In the genomic region with DNA sequence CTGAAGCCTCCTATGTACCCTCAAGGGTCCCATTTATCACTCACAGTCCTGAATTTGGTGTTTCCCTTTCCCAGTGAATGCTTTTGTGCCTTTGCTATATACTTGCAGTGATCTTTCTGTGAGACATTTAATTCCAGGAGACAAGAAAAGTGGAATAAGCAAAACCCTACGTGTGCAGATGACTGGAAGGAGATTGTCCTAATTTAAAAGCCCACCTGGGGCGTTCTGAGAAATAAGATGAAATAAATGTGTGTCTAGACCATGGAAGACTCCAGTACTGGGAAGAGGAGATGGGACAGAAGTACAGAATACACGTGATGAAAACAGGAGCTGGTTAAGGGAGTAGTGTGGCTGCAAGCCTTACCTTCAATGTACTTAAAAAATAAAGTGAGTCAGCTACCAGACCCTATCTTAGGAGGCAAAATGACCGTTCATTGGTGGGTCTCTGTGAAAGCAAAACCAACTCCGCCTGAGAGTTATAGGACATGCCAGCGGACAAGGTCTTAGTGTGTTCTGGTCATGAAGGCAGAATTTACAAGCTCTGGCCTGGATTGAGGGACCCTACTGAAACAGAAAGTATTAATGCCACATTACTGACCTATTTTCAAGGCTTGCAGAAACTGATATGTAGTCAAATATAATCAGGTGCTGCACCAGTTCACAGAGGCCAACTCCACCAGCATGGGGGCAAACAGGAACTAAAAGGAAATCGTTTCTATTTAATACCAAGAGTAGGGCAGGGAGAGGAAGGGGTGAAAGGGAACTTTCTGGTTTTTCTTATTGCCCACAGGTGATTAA, we compare ENCODE assay signal across 17 cellular contexts. TPM values are rescaled to one million over a fixed set of nuclear protein-coding genes. Genes with fewer than 3 reads are reported as not detected.
DNase-seq lines count a peak whose midpoint lies in the region; ATAC-seq and TF ChIP-seq lines count a peak whose summit lies in the region.
"Had no signal": no experiment of that assay in that cellular context is flagged by ENCODE, and none has a peak within 500 bp of the region (broad histone marks: within the 10 kb centered on the region; RNA-seq: fewer than 3 reads in every experiment).

No MANE protein-coding gene starts in this region.

- 88 to 96% methylated on average over 7 of the region's 7 CpGs for WGBS in endodermal cell (ENCODE audit: insufficient coverage in 1 of 2, insufficient read length in 1 of 2), 2 experiments

- ATAC-seq in GM19025 (IDR thresholded peaks at IDR 0.05; ENCODE audit: low read depth, unreplicated experiment) (peak; percentile 66), HG03442 (IDR thresholded peaks at IDR 0.05; ENCODE audit: unreplicated experiment) (peak; percentile 40), HG03565 (IDR thresholded peaks at IDR 0.05; ENCODE audit: unreplicated experiment) (no peak), HG03045 (IDR thresholded peaks at IDR 0.05; ENCODE audit: unreplicated experiment) (no peak)
- ATAC-seq: esophagus mucosa had no signal

- no peaks in the 10 kb centered on the region for H3K27me3 ChIP-seq in endodermal cell (ENCODE audit: control insufficient read depth, insufficient read depth, low read length, poor library complexity, severe bottlenecking)
- H3K27me3 ChIP-seq: MG63, right atrium auricular region had no signal

- intact Hi-C loops in activated T-helper 1 cell treated with anti-CD3 and anti-CD28 coated beads, Interleukin-12 subunit alpha, Interleukin-12 subunit beta, Interleukin-2, Interleukin-4 antibody, amounts not matched to agents 30 ng/mL and 10 ng/mL and 1 ng/mL, durations not matched to agents 14 hours and 24 hours and 36 hours (cut with micrococcal nuclease) = no loop called here

- no peak for TF ChIP-seq CTCF in endodermal cell (conservative IDR thresholded peaks at IDR 0.05)

- H3K27ac ChIP-seq in endodermal cell (ENCODE audit: low read depth, low read length) = no peak overlapping the region
- H3K27ac ChIP-seq: C4-2B, right atrium auricular region had no signal

- H3K4me1 ChIP-seq in endodermal cell (ENCODE audit: control insufficient read depth, insufficient read depth, low read length) = no peaks in the 10 kb centered on the region
- H3K4me1 ChIP-seq: right atrium auricular region had no signal

- no peak overlapping the region for H3K4me3 Mint-ChIP-seq in endodermal cell
- no peak overlapping the region for H3K4me3 Mint-ChIP-seq in activated T-helper 1 cell treated with anti-CD3 and anti-CD28 coated beads, Interleukin-12 subunit alpha, Interleukin-12 subunit beta, Interleukin-2, Interleukin-4 antibody, amounts not matched to agents 30 ng/mL and 10 ng/mL and 1 ng/mL, durations not matched to agents 14 hours and 24 hours and 36 hours
- H3K4me3 Mint-ChIP-seq: activated B cell treated with CpG ODN at 0.5 μM for 24 hours had no signal

- no peak overlapping the region for H3K4me3 ChIP-seq in endodermal cell (ENCODE audit: low read length)
- H3K4me3 ChIP-seq: MG63, right atrium auricular region had no signal

- peaks cover 67% of the 10 kb centered on the region for H3K36me3 Mint-ChIP-seq in endodermal cell (ENCODE audit: low read depth)
- H3K36me3 Mint-ChIP-seq in activated T-helper 1 cell treated with anti-CD3 and anti-CD28 coated beads, Interleukin-12 subunit alpha, Interleukin-12 subunit beta, Interleukin-2, Interleukin-4 antibody, amounts not matched to agents 30 ng/mL and 10 ng/mL and 1 ng/mL, durations not matched to agents 14 hours and 24 hours and 36 hours (ENCODE audit: low read depth) = peaks cover 52% of the 10 kb centered on the region

- peak; percentile 29 for DNase-seq in activated CD8-positive, alpha-beta memory T cell treated with anti-CD3 and anti-CD28 coated beads, Interleukin-2, amount 50 U/mL, for 48 hours
- no peak for DNase-seq in activated CD8-positive, alpha-beta memory T cell treated with anti-CD3 and anti-CD28 coated beads for 24 hours
- DNase-seq in endodermal cell = peak; percentile 8
- no peak for DNase-seq in activated T-helper 1 cell treated with anti-CD3 and anti-CD28 coated beads, Interleukin-12 subunit alpha, Interleukin-12 subunit beta, Interleukin-2, Interleukin-4 antibody, amounts not matched to agents 30 ng/mL and 10 ng/mL and 1 ng/mL, durations not matched to agents 14 hours and 24 hours and 36 hours (ENCODE audit: low spot score)
- DNase-seq: activated B cell treated with CpG ODN at 0.5 μM for 24 hours; MG63; NCI-H1694; NCI-H345; stimulated activated naive CD4-positive, alpha-beta T cell treated with Interleukin-2 at 50 U/mL for 16 hours had no signal

- H3K27ac Mint-ChIP-seq in endodermal cell = no peak overlapping the region
- H3K27ac Mint-ChIP-seq in activated T-helper 1 cell treated with anti-CD3 and anti-CD28 coated beads, Interleukin-12 subunit alpha, Interleukin-12 subunit beta, Interleukin-2, Interleukin-4 antibody, amounts not matched to agents 30 ng/mL and 10 ng/mL and 1 ng/mL, durations not matched to agents 14 hours and 24 hours and 36 hours = no peak overlapping the region
- H3K27ac Mint-ChIP-seq: activated B cell treated with CpG ODN at 0.5 μM for 24 hours had no signal

- no peaks in the 10 kb centered on the region for H3K27me3 Mint-ChIP-seq in endodermal cell (ENCODE audit: insufficient read depth)
- H3K27me3 Mint-ChIP-seq in activated T-helper 1 cell treated with anti-CD3 and anti-CD28 coated beads, Interleukin-12 subunit alpha, Interleukin-12 subunit beta, Interleukin-2, Interleukin-4 antibody, amounts not matched to agents 30 ng/mL and 10 ng/mL and 1 ng/mL, durations not matched to agents 14 hours and 24 hours and 36 hours (ENCODE audit: insufficient read depth) = no peaks in the 10 kb centered on the region
- H3K27me3 Mint-ChIP-seq: activated B cell treated with CpG ODN at 0.5 μM for 24 hours had no signal

- H3K4me1 Mint-ChIP-seq in endodermal cell = no peaks in the 10 kb centered on the region
- peaks cover 7% of the 10 kb centered on the region for H3K4me1 Mint-ChIP-seq in activated T-helper 1 cell treated with anti-CD3 and anti-CD28 coated beads, Interleukin-12 subunit alpha, Interleukin-12 subunit beta, Interleukin-2, Interleukin-4 antibody, amounts not matched to agents 30 ng/mL and 10 ng/mL and 1 ng/mL, durations not matched to agents 14 hours and 24 hours and 36 hours (ENCODE audit: low read depth)
- H3K4me1 Mint-ChIP-seq: activated B cell treated with CpG ODN at 0.5 μM for 24 hours had no signal

- no peak overlapping the region for H3K9ac ChIP-seq in endodermal cell (ENCODE audit: extremely low read depth, low read length, poor library complexity, severe bottlenecking)

- no peaks in the 10 kb centered on the region for H3K9me3 Mint-ChIP-seq in endodermal cell
- H3K9me3 Mint-ChIP-seq in activated T-helper 1 cell treated with anti-CD3 and anti-CD28 coated beads, Interleukin-12 subunit alpha, Interleukin-12 subunit beta, Interleukin-2, Interleukin-4 antibody, amounts not matched to agents 30 ng/mL and 10 ng/mL and 1 ng/mL, durations not matched to agents 14 hours and 24 hours and 36 hours = no peaks in the 10 kb centered on the region
- H3K9me3 Mint-ChIP-seq: activated B cell treated with CpG ODN at 0.5 μM for 24 hours; activated naive CD4-positive, alpha-beta T cell treated with anti-CD3 and anti-CD28 coated beads, Interleukin-2, amount 50 U/mL, for 72 hours had no signal

- no peaks in the 10 kb centered on the region for H3K9me3 ChIP-seq in endodermal cell (ENCODE audit: control insufficient read depth, low read length)
- H3K9me3 ChIP-seq: MG63, right atrium auricular region had no signal

- H3K36me3 ChIP-seq in endodermal cell (ENCODE audit: control insufficient read depth, insufficient read depth, low read length) = peaks cover 63% of the 10 kb centered on the region

RNA-seq across cellular contexts. Expression of a gene that starts 19.5 kb away (rescaled TPM):
- 10 to 100 TPM; 81.9 to 90.0 TPM for total RNA-seq in endodermal cell
- polyA plus RNA-seq in endodermal cell (2013, experiment 1 of 2) = 258 TPM
- 232 TPM for polyA plus RNA-seq in endodermal cell (2013, experiment 2 of 2)
- 246 and 257 TPM in 2 replicates for total RNA-seq in activated T-helper 1 cell treated with anti-CD3 and anti-CD28 coated beads, Interleukin-12 subunit alpha, Interleukin-12 subunit beta, Interleukin-2, Interleukin-4 antibody, amounts not matched to agents 30 ng/mL and 10 ng/mL and 1 ng/mL, durations not matched to agents 14 hours and 24 hours and 36 hours

RNA-seq across cellular contexts. Expression of a gene that starts 35.5 kb away (rescaled TPM):
- total RNA-seq in endodermal cell = 10 to 100 TPM; 85.7 to 89.5 TPM
- polyA plus RNA-seq in endodermal cell (2013, experiment 1 of 2) = 47.9 TPM
- polyA plus RNA-seq in endodermal cell (2013, experiment 2 of 2) = 33.7 TPM
- 84.4 and 96.1 TPM in 2 replicates for total RNA-seq in activated T-helper 1 cell treated with anti-CD3 and anti-CD28 coated beads, Interleukin-12 subunit alpha, Interleukin-12 subunit beta, Interleukin-2, Interleukin-4 antibody, amounts not matched to agents 30 ng/mL and 10 ng/mL and 1 ng/mL, durations not matched to agents 14 hours and 24 hours and 36 hours

Comparison
In these comparisons a context has a peak if more than half of its experiments do, and no peak if none do; other contexts are left out.
1. DNase-seq: peak in activated CD8-positive, alpha-beta memory T cell treated with anti-CD3 and anti-CD28 coated beads, Interleukin-2, amount 50 U/mL, for 48 hours (single experiment) and endodermal cell (single experiment); none in activated CD8-positive, alpha-beta memory T cell treated with anti-CD3 and anti-CD28 coated beads for 24 hours (single experiment) and activated T-helper 1 cell treated with anti-CD3 and anti-CD28 coated beads, Interleukin-12 subunit alpha, Interleukin-12 subunit beta, Interleukin-2, Interleukin-4 antibody, amounts not matched to agents 30 ng/mL and 10 ng/mL and 1 ng/mL, durations not matched to agents 14 hours and 24 hours and 36 hours (single experiment).
2. ATAC-seq: peak in GM19025 (single experiment) and HG03442 (single experiment); none in HG03565 (single experiment) and HG03045 (single experiment).